3 cellular contexts compared by ENCODE assay signal in the genomic region with DNA sequence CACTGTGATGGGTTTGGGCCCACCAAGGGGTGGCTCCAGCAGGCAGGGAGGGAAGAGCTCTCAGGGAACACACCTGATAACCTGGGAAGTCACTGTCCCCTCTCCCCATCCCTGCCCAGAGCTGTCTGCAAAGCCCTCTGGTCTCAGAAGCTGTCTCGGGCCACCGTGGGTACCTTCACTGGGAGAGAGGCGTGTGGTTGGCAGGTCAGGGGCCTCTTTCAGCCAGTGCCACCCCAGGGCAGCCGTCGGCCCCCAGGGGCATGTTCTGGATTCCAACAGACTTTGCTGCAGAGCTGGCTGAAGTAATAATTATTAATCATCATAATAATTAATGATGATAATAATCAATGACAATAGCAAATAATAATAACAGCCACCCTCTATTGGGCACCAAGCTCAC. TPM values are rescaled to one million over a fixed set of nuclear protein-coding genes. Genes with fewer than 3 reads are reported as not detected.
"Had no signal": no experiment of that assay in that cellular context is flagged by ENCODE, and none has a peak within 500 bp of the region (broad histone marks: within the 10 kb centered on the region; RNA-seq: fewer than 3 reads in every experiment).

No MANE protein-coding gene starts in this region.

- H3K4me3 ChIP-seq: GM12878 had no signal

- DNase-seq: GDM1, GF-D8 had no signal

RNA-seq across cellular contexts. Expression of a gene that starts 21.1 kb away (rescaled TPM):
- polyA plus RNA-seq: GM12878 had no signal
